Comparison of ENCODE assay signal across 19 cellular contexts in genomic region chr14:68473050-68473449, GRCh38.
DNase-seq lines count a peak whose midpoint lies in the region; ATAC-seq and TF ChIP-seq lines count a peak whose summit lies in the region.
"Had no signal": no experiment of that assay in that cellular context is flagged by ENCODE, and none has a peak within 500 bp of the region (broad histone marks: within the 10 kb centered on the region; RNA-seq: fewer than 3 reads in every experiment).

No MANE protein-coding gene starts in this region.

- TF ChIP-seq CTCF in breast epithelium (IDR thresholded peaks at IDR 0.05) (no peak), suprapubic skin (IDR thresholded peaks at IDR 0.05) (no peak)

- H3K4ac ChIP-seq in mesenchymal stem cell (ENCODE audit: low read depth in 1 of 2, low read length in 2 of 2) = peak overlapping the region in 1 of 2 experiments; percentile 48

- H2BK120ac ChIP-seq in mesenchymal stem cell (ENCODE audit: low read depth, low read length) = no peak overlapping the region

- H3K4me1 ChIP-seq in breast epithelium = peaks cover 0 to 7% of the 10 kb centered on the region in 2 donors
- peaks cover 10% of the 10 kb centered on the region for H3K4me1 ChIP-seq in mesenchymal stem cell (ENCODE audit: control insufficient read depth, insufficient read depth, low read depth, low read length)
- peaks cover 45% of the 10 kb centered on the region for H3K4me1 ChIP-seq in suprapubic skin

- H3K9me3 ChIP-seq in breast epithelium (no peaks in the 10 kb centered on the region), mesenchymal stem cell (ENCODE audit: control insufficient read depth, low read length) (no peaks in the 10 kb centered on the region), suprapubic skin (no peaks in the 10 kb centered on the region)

- H4K8ac ChIP-seq in mesenchymal stem cell (ENCODE audit: low read length) = no peak overlapping the region

- H2AFZ ChIP-seq in mesenchymal stem cell (ENCODE audit: low read depth, low read length) = peak overlapping the region; percentile 46

- no peaks in the 10 kb centered on the region for H3K36me3 ChIP-seq in breast epithelium
- no peaks in the 10 kb centered on the region for H3K36me3 ChIP-seq in mesenchymal stem cell (ENCODE audit: control insufficient read depth in 1 of 2, insufficient read depth in 2 of 2, low read depth in 1 of 2, low read length in 2 of 2)
- no peaks in the 10 kb centered on the region for H3K36me3 ChIP-seq in suprapubic skin
- H3K36me3 ChIP-seq: brain microvascular endothelial cell had no signal

- peak overlapping the region in 1 of 2 experiments; percentile 85 for H3K14ac ChIP-seq in mesenchymal stem cell (ENCODE audit: low read length in 2 of 2)

- ATAC-seq in GM21737 (IDR thresholded peaks at IDR 0.05; ENCODE audit: unreplicated experiment) = no peak
- ATAC-seq: activated CD8-positive, alpha-beta T cell treated with anti-CD3 and anti-CD28 coated beads for 36 hours; activated T-cell treated with anti-CD3 and anti-CD28 coated beads, Interleukin-2, amount 50 U/mL, for 4 hours; HCT116 had no signal

- no peak overlapping the region for H4K91ac ChIP-seq in mesenchymal stem cell (ENCODE audit: low read length)

- H3K4me3 ChIP-seq in breast epithelium = no peak overlapping the region
- no peak overlapping the region for H3K4me3 ChIP-seq in mesenchymal stem cell (ENCODE audit: insufficient read depth in 1 of 2, low read depth in 1 of 2, low read length in 2 of 2)
- no peak overlapping the region for H3K4me3 ChIP-seq in suprapubic skin

- H2AK5ac ChIP-seq in mesenchymal stem cell (ENCODE audit: low read length, severe bottlenecking) = peak overlapping the region; percentile 64

- H2BK5ac ChIP-seq in mesenchymal stem cell (ENCODE audit: low read depth, low read length, poor library complexity, severe bottlenecking) = no peak overlapping the region

- H2BK15ac ChIP-seq in mesenchymal stem cell (ENCODE audit: low read depth, poor library complexity, severe bottlenecking) = peak overlapping the region; percentile 60

- WGBS in mesenchymal stem cell = 100% methylated on average over 1 of the region's 3 CpGs
- WGBS in suprapubic skin = 53% methylated on average over 3 of the region's 3 CpGs

- H3K18ac ChIP-seq in mesenchymal stem cell (ENCODE audit: low read depth in 1 of 2, low read length in 2 of 2) = peak overlapping the region; percentile 40 to 49

- intact Hi-C loops in breast epithelium (cut with DNase I; ENCODE audit: low total_unique reads) = no loop called here

- TF ChIP-seq POLR2A in breast epithelium (IDR thresholded peaks at IDR 0.05) (no peak), suprapubic skin (IDR thresholded peaks at IDR 0.05) (no peak)

- DNase-seq in breast epithelium (ENCODE audit: low spot score in 2 of 2) (peak; percentile 65 to 91), mesenchymal stem cell (no peak), suprapubic skin (ENCODE audit: low spot score in 2 of 2) (no peak), H4 (ENCODE audit: low spot score) (no peak), NCI-H1105 treated with DMSO at 0.1 percent for 48 hours (lab: John Stamatoyannopoulos, UW) (no peak)
- DNase-seq: activated CD8-positive, alpha-beta T cell treated with anti-CD3 and anti-CD28 coated beads for 36 hours; activated T-cell treated with anti-CD3 and anti-CD28 coated beads, Interleukin-2, amount 50 U/mL, for 4 hours; brain microvascular endothelial cell; C1 segment of cervical spinal cord; immature natural killer cell; midbrain; NCI-H1694; NCI-H226; NK-92 treated with Interleukin-12 subunit alpha and Interleukin-12 subunit beta, amount 100 ng/mL, for 24 hours; stimulated activated CD4-positive, alpha-beta T cell treated with anti-CD3 and anti-CD28 coated beads, Interleukin-4, amount 100 ng/mL, for 4 hours; stimulated activated CD8-positive, alpha-beta memory T cell treated with anti-CD3 and anti-CD28 coated beads, Interleukin-4, amount 100 ng/mL, for 48 hours had no signal

- H3K79me1 ChIP-seq in mesenchymal stem cell (replicated peaks; ENCODE audit: low read length, poor library complexity, severe bottlenecking) = no peaks in the 10 kb centered on the region

- H2BK12ac ChIP-seq in mesenchymal stem cell (ENCODE audit: low read length in 2 of 2) = peak overlapping the region; percentile 33 to 96

- H3K23ac ChIP-seq in mesenchymal stem cell (ENCODE audit: low read length in 2 of 2) = no peak overlapping the region

- H3K27ac ChIP-seq in breast epithelium = peak overlapping the region; percentile 76 to 78
- H3K27ac ChIP-seq in mesenchymal stem cell (ENCODE audit: low read length, poor library complexity, severe bottlenecking) = no peak overlapping the region
- peak overlapping the region; percentile 15 for H3K27ac ChIP-seq in suprapubic skin
- H3K27ac ChIP-seq: brain microvascular endothelial cell had no signal

- H3K27me3 ChIP-seq in breast epithelium (no peaks in the 10 kb centered on the region), mesenchymal stem cell (ENCODE audit: control insufficient read depth in 1 of 2, insufficient read depth in 1 of 2, low read length in 2 of 2) (peaks cover 0 to 2% of the 10 kb centered on the region in 2 experiments), suprapubic skin (no peaks in the 10 kb centered on the region)
- H3K27me3 ChIP-seq: brain microvascular endothelial cell had no signal

- peak; percentile 78 for TF ChIP-seq EP300 in Ishikawa (IDR thresholded peaks at IDR 0.05; ENCODE audit: borderline replicate concordance)
- TF ChIP-seq EP300 in suprapubic skin (IDR thresholded peaks at IDR 0.05) = no peak

- H3K4me2 ChIP-seq in mesenchymal stem cell (ENCODE audit: low read length, poor library complexity, severe bottlenecking) = no peak overlapping the region

- no peak overlapping the region for H3K9ac ChIP-seq in mesenchymal stem cell (ENCODE audit: low read length)

- peak; percentile 3; the same call in 1 of the 2 replicates for TF ChIP-seq RAD21 in Ishikawa (IDR thresholded peaks at IDR 0.05; ENCODE audit: low read depth)

TF ChIP-seq in Ishikawa, 13 proteins besides CTCF, POLR2A, EP300 and RAD21:
- TF ChIP-seq CEBPB (IDR thresholded peaks at IDR 0.05) = peak; percentile 20; the same call in 1 of the 2 replicates
- TF ChIP-seq TEAD4 (IDR thresholded peaks at IDR 0.05) = peak; percentile 59
- no peak for TF ChIP-seq CREB1 (IDR thresholded peaks at IDR 0.05; ENCODE audit: low read depth)
- peak; percentile 88 for TF ChIP-seq NFIC (IDR thresholded peaks at IDR 0.05)
- TF ChIP-seq FOXM1 (IDR thresholded peaks at IDR 0.05; ENCODE audit: borderline replicate concordance, low read depth) = no peak; the same call in 1 of the 2 replicates
- TF ChIP-seq EGR1 (IDR thresholded peaks at IDR 0.05) = peak; percentile 88
- TF ChIP-seq ZBTB7A (IDR thresholded peaks at IDR 0.05; ENCODE audit: low read depth) = no peak
- TF ChIP-seq, protein P1, sequence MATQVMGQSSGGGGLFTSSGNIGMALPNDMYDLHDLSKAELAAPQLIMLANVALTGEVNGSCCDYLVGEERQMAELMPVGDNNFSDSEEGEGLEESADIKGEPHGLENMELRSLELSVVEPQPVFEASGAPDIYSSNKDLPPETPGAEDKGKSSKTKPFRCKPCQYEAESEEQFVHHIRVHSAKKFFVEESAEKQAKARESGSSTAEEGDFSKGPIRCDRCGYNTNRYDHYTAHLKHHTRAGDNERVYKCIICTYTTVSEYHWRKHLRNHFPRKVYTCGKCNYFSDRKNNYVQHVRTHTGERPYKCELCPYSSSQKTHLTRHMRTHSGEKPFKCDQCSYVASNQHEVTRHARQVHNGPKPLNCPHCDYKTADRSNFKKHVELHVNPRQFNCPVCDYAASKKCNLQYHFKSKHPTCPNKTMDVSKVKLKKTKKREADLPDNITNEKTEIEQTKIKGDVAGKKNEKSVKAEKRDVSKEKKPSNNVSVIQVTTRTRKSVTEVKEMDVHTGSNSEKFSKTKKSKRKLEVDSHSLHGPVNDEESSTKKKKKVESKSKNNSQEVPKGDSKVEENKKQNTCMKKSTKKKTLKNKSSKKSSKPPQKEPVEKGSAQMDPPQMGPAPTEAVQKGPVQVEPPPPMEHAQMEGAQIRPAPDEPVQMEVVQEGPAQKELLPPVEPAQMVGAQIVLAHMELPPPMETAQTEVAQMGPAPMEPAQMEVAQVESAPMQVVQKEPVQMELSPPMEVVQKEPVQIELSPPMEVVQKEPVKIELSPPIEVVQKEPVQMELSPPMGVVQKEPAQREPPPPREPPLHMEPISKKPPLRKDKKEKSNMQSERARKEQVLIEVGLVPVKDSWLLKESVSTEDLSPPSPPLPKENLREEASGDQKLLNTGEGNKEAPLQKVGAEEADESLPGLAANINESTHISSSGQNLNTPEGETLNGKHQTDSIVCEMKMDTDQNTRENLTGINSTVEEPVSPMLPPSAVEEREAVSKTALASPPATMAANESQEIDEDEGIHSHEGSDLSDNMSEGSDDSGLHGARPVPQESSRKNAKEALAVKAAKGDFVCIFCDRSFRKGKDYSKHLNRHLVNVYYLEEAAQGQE (IDR thresholded peaks at IDR 0.05; ENCODE audit: low read depth) = no peak
- TF ChIP-seq YY1 (IDR thresholded peaks at IDR 0.05; ENCODE audit: low read depth) = no peak
- no peak for TF ChIP-seq MAX (IDR thresholded peaks at IDR 0.05)
- peak; percentile 68 for TF ChIP-seq TCF12 (IDR thresholded peaks at IDR 0.05; ENCODE audit: low read depth)

Comparison
In these comparisons a context has a peak if more than half of its experiments do, and no peak if none do; other contexts are left out.
1. DNase-seq: peak in breast epithelium (2 of 2); none in mesenchymal stem cell (single experiment), suprapubic skin (0 of 2), H4 (single experiment) and NCI-H1105 treated with DMSO at 0.1 percent for 48 hours (single experiment).